Comparison of ENCODE assay signal across 1 cellular context in genomic region chr7:135362871-135363270, GRCh38.
TF ChIP-seq lines count a peak whose summit lies in the region.

No MANE protein-coding gene starts in this region.

TF ChIP-seq in GM23338, 12 proteins besides CTCF, POLR2A, EP300 and RAD21 (continued from another document):
- TF ChIP-seq ZNF462 (CRISPR knock-in tag; IDR thresholded peaks at IDR 0.05) (no peak), EZH2phosphoT487 (IDR thresholded peaks at IDR 0.05; ENCODE audit: unreplicated experiment) (no peak), STAT1 (IDR thresholded peaks at IDR 0.05; ENCODE audit: unreplicated experiment) (no peak), JUNB (IDR thresholded peaks at IDR 0.05; ENCODE audit: unreplicated experiment) (no peak), ETS1 (IDR thresholded peaks at IDR 0.05) (no peak), EZH2 (IDR thresholded peaks at IDR 0.05; ENCODE audit: low read depth, unreplicated experiment) (no peak), POLR2AphosphoS5 (IDR thresholded peaks at IDR 0.05; ENCODE audit: low read depth) (no peak), NANOG (IDR thresholded peaks at IDR 0.05; ENCODE audit: borderline replicate concordance) (no peak), ZNF331 (CRISPR knock-in tag; IDR thresholded peaks at IDR 0.05; ENCODE audit: low read depth) (no peak), REST (IDR thresholded peaks at IDR 0.05; ENCODE audit: unreplicated experiment) (no peak)
